7 cellular contexts compared by ENCODE assay signal in the genomic region with DNA sequence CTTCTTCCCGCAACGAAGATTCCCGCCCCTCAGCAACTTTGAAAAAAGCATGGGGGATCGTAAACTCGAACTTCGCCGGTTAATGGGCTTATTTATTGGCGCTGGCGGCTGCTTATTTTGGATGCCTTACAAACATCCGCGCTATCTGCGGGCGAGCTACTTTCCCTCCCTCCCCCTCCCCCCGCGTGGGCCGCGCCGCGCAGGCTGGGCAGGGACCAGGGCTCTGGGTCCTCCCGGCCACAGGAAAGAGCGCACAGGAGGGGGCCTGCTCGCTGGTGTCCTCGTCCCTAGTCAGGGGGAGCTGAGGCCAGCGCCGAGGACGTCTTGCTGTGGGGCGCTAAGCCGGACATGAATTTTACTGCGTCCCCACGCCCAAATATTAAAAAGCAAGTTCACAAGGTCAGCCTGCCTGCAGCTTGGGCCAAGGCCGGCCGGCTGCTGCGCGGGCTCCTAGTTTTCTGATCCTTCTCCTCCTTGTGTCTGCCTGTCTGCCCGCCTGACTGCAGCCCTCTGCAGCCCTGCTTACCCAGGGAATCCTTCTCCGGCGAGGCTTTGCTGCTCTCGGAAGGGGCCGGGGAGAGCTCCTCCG. TPM values are rescaled to one million over a fixed set of nuclear protein-coding genes. Genes with fewer than 3 reads are reported as not detected.
DNase-seq lines count a peak whose midpoint lies in the region; TF ChIP-seq lines count a peak whose summit lies in the region.

No MANE protein-coding gene starts in this region.

- peaks cover 43 to 100% (median 100%) of the 10 kb centered on the region in 45 donors for H3K27me3 ChIP-seq in dorsolateral prefrontal cortex

- peaks cover 38% of the 10 kb centered on the region for H3K36me3 Mint-ChIP-seq in nephron progenitor cell (ENCODE audit: low read depth)

- H3K4me3 ChIP-seq in GM12865 (ENCODE audit: low read depth, low read length) (peak overlapping the region; percentile 46), dorsolateral prefrontal cortex (peak overlapping the region in 44 of 59 donors; percentile 9 to 59 (median 34))

- no peak overlapping the region for H3K27ac ChIP-seq in dorsolateral prefrontal cortex

- peaks cover 57% of the 10 kb centered on the region for H3K4me1 Mint-ChIP-seq in nephron progenitor cell

- peaks cover 25% of the 10 kb centered on the region for H3K27me3 Mint-ChIP-seq in nephron progenitor cell (ENCODE audit: low read depth, poor library complexity)

- H3K9me3 Mint-ChIP-seq in nephron progenitor cell = no peaks in the 10 kb centered on the region

- peak overlapping the region; percentile 100 for H3K27ac Mint-ChIP-seq in nephron progenitor cell

- H3K4me3 Mint-ChIP-seq in nephron progenitor cell = peak overlapping the region; percentile 97

- in situ Hi-C loops in G401 (cut with HindIII; ENCODE audit: low sequenced_read_pairs) = no loop called here

- intact Hi-C loops in dorsolateral prefrontal cortex (cut with DNase I) = no loop called here

- DNase-seq in GM12865 (ENCODE audit: low read depth) (no peak), NCI-H226 (peak; percentile 47), dorsolateral prefrontal cortex (peak in 3 of 10 donors; percentile 12 to 28 (median 14)), nephron progenitor cell (peak; percentile 69), superior temporal gyrus (ENCODE audit: extremely low spot score) (no peak), G401 (ENCODE audit: low spot score) (no peak), Ammon's horn (ENCODE audit: low spot score) (no peak)

- TF ChIP-seq CTCF in GM12865 (IDR thresholded peaks at IDR 0.05; ENCODE audit: insufficient read depth, low read depth, low read length, missing control alignments) (no peak), dorsolateral prefrontal cortex (IDR thresholded peaks at IDR 0.05 in 54 of 56, conservative IDR thresholded peaks at IDR 0.05 in 2 of 56; ENCODE audit: low read depth in 1 of 56, partially characterized antibody in 56 of 56) (no peak), nephron progenitor cell (IDR thresholded peaks at IDR 0.05) (no peak)

RNA-seq across cellular contexts. Expression of gene HOXA10, which starts 1.2 kb away (rescaled TPM):
- total RNA-seq in dorsolateral prefrontal cortex = under 1 TPM in 1 of 120 experiments, not detected in 119; 0.46 TPM
- total RNA-seq in G401 (2014; rRNA removed; shearing (Covaris generic)) = 10.3 and 23.0 TPM in 2 replicates

RNA-seq across cellular contexts. Expression of gene HOXA9, which starts 7.6 kb away (rescaled TPM):
- not detected for total RNA-seq in dorsolateral prefrontal cortex
- 66.5 and 71.2 TPM in 2 replicates for total RNA-seq in G401 (2014; rRNA removed; shearing (Covaris generic))

RNA-seq across cellular contexts. Expression of gene HOXA11, which starts 12.1 kb away (rescaled TPM):
- total RNA-seq in dorsolateral prefrontal cortex = not detected
- total RNA-seq in G401 (2014; rRNA removed; shearing (Covaris generic)) = 9.3 and 11.6 TPM in 2 replicates

RNA-seq across cellular contexts. Expression of gene HOXA7, which starts 16.4 kb away (rescaled TPM):
- total RNA-seq in dorsolateral prefrontal cortex = not detected
- total RNA-seq in G401 (2014; rRNA removed; shearing (Covaris generic)) = 4.4 and 7.1 TPM in 2 replicates

RNA-seq across cellular contexts. Expression of gene HOXA3, which starts 20.5 kb away (rescaled TPM):
- under 1 TPM in 2 of 120 experiments, not detected in 118; 0.17 to 0.88 TPM for total RNA-seq in dorsolateral prefrontal cortex
- 2.2 TPM in 1 of 2 replicates, not detected in the other for total RNA-seq in G401 (2014; rRNA removed; shearing (Covaris generic))

Comparison
In these comparisons a context has a peak if more than half of its experiments do, and no peak if none do; other contexts are left out.
1. DNase-seq: peak in NCI-H226 (single experiment) and nephron progenitor cell (single experiment); none in GM12865 (single experiment), superior temporal gyrus (single experiment), G401 (single experiment) and Ammon's horn (single experiment).
2. RNA of gene HOXA9, which starts 7.6 kb away (total RNA-seq): 66.5 to 71.2 TPM in G401; not detected in dorsolateral prefrontal cortex; every median in the first group is over 10 times any median in the second.